1 cellular context compared by ENCODE assay signal in genomic region chr9:123556464-123557435, GRCh38.
TF ChIP-seq lines count a peak whose summit lies in the region.

No MANE protein-coding gene starts in this region.

TF ChIP-seq in K562, 482 proteins besides CTCF, POLR2A, EP300 and RAD21 (continued from another document):
- TF ChIP-seq ZNF518B (CRISPR knock-in tag; IDR thresholded peaks at IDR 0.05) (no peak), ZNF146 (CRISPR knock-in tag; IDR thresholded peaks at IDR 0.05; ENCODE audit: unreplicated experiment) (no peak), NCOR1 (IDR thresholded peaks at IDR 0.05) (no peak; the same call in 1 of the 2 replicates), ZNF140 (CRISPR knock-in tag; IDR thresholded peaks at IDR 0.05) (no peak), FOXJ2 (tag; IDR thresholded peaks at IDR 0.05) (no peak), NCOA4 (IDR thresholded peaks at IDR 0.05; ENCODE audit: partially characterized antibody) (no peak), SRSF9 (IDR thresholded peaks at IDR 0.05; ENCODE audit: borderline replicate concordance, low read depth, low read length) (no peak), ZNF347 (CRISPR knock-in tag; IDR thresholded peaks at IDR 0.05; ENCODE audit: low read depth) (no peak), ZFP30 (CRISPR knock-in tag; IDR thresholded peaks at IDR 0.05; ENCODE audit: borderline replicate concordance) (no peak), ZBTB33 (CRISPR knock-in tag; IDR thresholded peaks at IDR 0.05) (no peak), RBM39 (optimal IDR thresholded peaks at IDR 0.05; ENCODE audit: low read depth, low read length) (no peak), SAP30 (IDR thresholded peaks at IDR 0.05; ENCODE audit: borderline replicate concordance, insufficient read depth, low read depth, low read length, poor library complexity, severe bottlenecking) (no peak), MCM3 (IDR thresholded peaks at IDR 0.05) (no peak), ZNF77 (CRISPR knock-in tag; IDR thresholded peaks at IDR 0.05) (no peak), RBFOX2 (IDR thresholded peaks at IDR 0.05; ENCODE audit: low read depth, low read length) (no peak), ZBTB43 (CRISPR knock-in tag; IDR thresholded peaks at IDR 0.05) (no peak), SP2 (IDR thresholded peaks at IDR 0.05; ENCODE audit: extremely low read depth, low read depth, low read length, poor library complexity, severe bottlenecking) (no peak), HDAC3 (IDR thresholded peaks at IDR 0.05; ENCODE audit: borderline replicate concordance, partially characterized antibody) (no peak), ILK (tag; IDR thresholded peaks at IDR 0.05; ENCODE audit: borderline replicate concordance, low read depth) (no peak), BMI1 (IDR thresholded peaks at IDR 0.05; ENCODE audit: low read length) (no peak), REST (CRISPR knock-in tag; IDR thresholded peaks at IDR 0.05; ENCODE audit: low read depth) (no peak), NR2C1 (IDR thresholded peaks at IDR 0.05) (no peak), NR2C1 (tag; IDR thresholded peaks at IDR 0.05) (peak; percentile 67), ZNF224 (CRISPR knock-in tag; IDR thresholded peaks at IDR 0.05) (no peak), ZNF75A (CRISPR knock-in tag; IDR thresholded peaks at IDR 0.05) (no peak), CBX3 (IDR thresholded peaks at IDR 0.05; ENCODE audit: borderline replicate concordance in 1 of 2, low read length in 2 of 2) (no peak)
